Comparison of ENCODE assay signal across 29 cellular contexts in genomic region chr6:137942736-137943135, GRCh38.
"Had no signal": no experiment of that assay in that cellular context is flagged by ENCODE, and none has a peak within 500 bp of the region (broad histone marks: within the 10 kb centered on the region; RNA-seq: fewer than 3 reads in every experiment).

No MANE protein-coding gene starts in this region.

- H3K27ac ChIP-seq: breast epithelium, esophagus muscularis mucosa, left ventricle myocardium inferior, neural progenitor cell, parathyroid adenoma, psoas muscle, sigmoid colon, suprapubic skin, tibial artery, upper lobe of right lung, VCaP had no signal

- H3K36me3 Mint-ChIP-seq: neural progenitor cell had no signal

- H3K79me2 ChIP-seq: parathyroid adenoma had no signal

- H3K27ac Mint-ChIP-seq: dendritic cell treated with granulocyte-macrophage colony-stimulating factor and Interleukin-4, amounts not matched to agents 40 ng/mL and 50 ng/mL, for 4 days; natural killer cell; neural progenitor cell had no signal

- H3K9me3 ChIP-seq: esophagus muscularis mucosa, tibial artery, upper lobe of right lung had no signal

- H3K27me3 Mint-ChIP-seq: dendritic cell treated with granulocyte-macrophage colony-stimulating factor and Interleukin-4, amounts not matched to agents 40 ng/mL and 50 ng/mL, for 4 days had no signal

- H3K9ac ChIP-seq: neural progenitor cell, parathyroid adenoma had no signal

- DNase-seq: activated CD4-positive, alpha-beta T cell treated with anti-CD3 and anti-CD28 coated beads, Interleukin-2, amount 50 U/mL, for 1 hour; activated CD8-positive, alpha-beta memory T cell treated with anti-CD3 and anti-CD28 coated beads for 24 hours; activated gamma-delta T cell treated with Interleukin-2 at 50 U/mL for 16 hours; activated naive CD4-positive, alpha-beta T cell treated with anti-CD3 and anti-CD28 coated beads, Interleukin-2, amount 50 U/mL, for 16 hours; central memory CD4-positive, alpha-beta T cell; left ventricle myocardium inferior; mesendoderm; natural killer cell; occipital lobe; psoas muscle; sigmoid colon; small intestine; stimulated activated CD4-positive, alpha-beta T cell treated with anti-CD3 and anti-CD28 coated beads, Interleukin-4, amount 100 ng/mL, for 24 hours; stimulated activated naive CD4-positive, alpha-beta T cell; T-helper 9 cell; tibial artery; upper lobe of right lung had no signal

- H3K4me3 Mint-ChIP-seq: dendritic cell treated with granulocyte-macrophage colony-stimulating factor and Interleukin-4, amounts not matched to agents 40 ng/mL and 50 ng/mL, for 4 days; natural killer cell; neural progenitor cell had no signal

- H3K27me3 ChIP-seq: breast epithelium, esophagus muscularis mucosa, neural progenitor cell, sigmoid colon, suprapubic skin, tibial artery, upper lobe of right lung had no signal

- H2AFZ ChIP-seq: neural progenitor cell, parathyroid adenoma had no signal

- H3K36me3 ChIP-seq: breast epithelium, esophagus muscularis mucosa, left ventricle myocardium inferior, neural progenitor cell, sigmoid colon, suprapubic skin, tibial artery, upper lobe of right lung had no signal

- H3K4me3 ChIP-seq: breast epithelium, esophagus muscularis mucosa, left ventricle myocardium inferior, lung, neural progenitor cell, psoas muscle, sigmoid colon, suprapubic skin, tibial artery, upper lobe of right lung had no signal

- H3K4me1 Mint-ChIP-seq: neural progenitor cell had no signal

- FAIRE-seq: frontal cortex, islet of Langerhans, small intestine, TTC549 had no signal

- ATAC-seq: activated CD4-positive, CD25-positive, alpha-beta regulatory T cell treated with anti-CD3 and anti-CD28 coated beads, Interleukin-2, amount 50 U/mL, for 24 hours; natural killer cell; psoas muscle had no signal

- H3K4me2 ChIP-seq: neural progenitor cell had no signal

- H3K4me1 ChIP-seq: breast epithelium, left ventricle myocardium inferior, neural progenitor cell, parathyroid adenoma, psoas muscle, tibial artery had no signal
